1 cellular context compared by ENCODE assay signal in genomic region chr3:33058780-33059179, GRCh38.
TF ChIP-seq lines count a peak whose summit lies in the region.

No MANE protein-coding gene starts in this region.

TF ChIP-seq in SK-N-SH treated with all-trans-retinoic acid at 6 μM for 48 hours, 23 proteins besides CTCF, POLR2A, EP300 and RAD21 (continued from another document):
- TF ChIP-seq PATZ1 (CRISPR knock-in tag; IDR thresholded peaks at IDR 0.05; ENCODE audit: borderline replicate concordance) (no peak), ARNTL (CRISPR knock-in tag; IDR thresholded peaks at IDR 0.05; ENCODE audit: borderline replicate concordance, low read depth) (no peak), TOX (CRISPR knock-in tag; IDR thresholded peaks at IDR 0.05; ENCODE audit: borderline replicate concordance) (no peak)
TF ChIP-seq in SK-N-SH treated with all-trans-retinoic acid at 6 μM for 48 hours: peak in this region for 0.
